ENCODE assay signal across 8 cellular contexts in the genomic region with DNA sequence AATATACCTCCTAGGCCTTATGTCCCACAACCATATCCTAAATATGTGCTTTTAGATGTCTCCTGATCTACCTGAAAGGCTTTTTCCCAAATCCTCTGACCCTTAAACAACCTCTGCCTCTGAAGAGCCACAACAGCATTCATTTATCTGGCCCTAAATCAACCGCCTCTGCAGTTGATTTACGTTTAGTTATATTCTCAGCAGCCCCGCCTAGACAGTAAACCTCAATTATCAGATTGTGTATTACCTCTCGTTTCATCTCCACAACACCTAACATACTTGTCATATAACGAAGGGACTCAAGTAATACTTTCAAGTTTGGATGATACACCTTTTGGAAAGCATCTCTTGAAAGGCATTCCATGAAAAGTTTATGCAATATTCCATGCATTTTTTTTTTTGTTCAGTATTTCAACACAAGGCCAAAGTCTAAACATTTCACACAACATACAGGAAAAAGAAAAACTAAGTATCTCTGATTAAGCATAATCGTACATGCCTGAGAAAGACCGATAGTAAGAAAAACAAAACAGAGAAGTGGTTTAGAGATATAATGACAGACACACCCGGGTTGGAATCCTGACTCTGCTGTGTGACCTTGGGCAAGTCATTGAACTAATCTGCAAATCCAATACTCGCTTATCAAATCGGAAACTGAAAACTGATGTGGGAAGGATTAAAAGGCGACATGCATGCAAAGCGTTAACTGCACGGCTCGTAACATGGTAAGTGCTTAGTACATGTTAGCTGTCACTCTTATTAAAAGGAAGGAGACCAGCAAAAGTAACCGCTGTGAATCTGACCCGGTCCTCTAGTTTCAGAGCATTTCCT. TPM values are rescaled to one million over a fixed set of nuclear protein-coding genes. Genes with fewer than 3 reads are reported as not detected.
A peak's percentile ranks its signal among the peaks of the same experiment; 100 is the strongest.
DNase-seq lines count a peak whose midpoint lies in the region; ATAC-seq and TF ChIP-seq lines count a peak whose summit lies in the region.

No MANE protein-coding gene starts in this region.

- no peak for TF ChIP-seq EP300 in neural cell (conservative IDR thresholded peaks at IDR 0.05; ENCODE audit: poor library complexity, severe bottlenecking)

- no peak for TF ChIP-seq RAD21 in neural cell (conservative IDR thresholded peaks at IDR 0.05)

- no peaks in the 10 kb centered on the region for H3K9me3 Mint-ChIP-seq in dendritic cell treated with granulocyte-macrophage colony-stimulating factor and Interleukin-4, amounts not matched to agents 40 ng/mL and 50 ng/mL, for 4 days

- H3F3A ChIP-seq in neural cell (ENCODE audit: insufficient read depth, low read length, poor library complexity, severe bottlenecking), result no peaks in the 10 kb centered on the region

- H3K4me1 Mint-ChIP-seq in dendritic cell treated with granulocyte-macrophage colony-stimulating factor and Interleukin-4, amounts not matched to agents 40 ng/mL and 50 ng/mL, for 4 days (ENCODE audit: low read depth), result peaks cover 41% of the 10 kb centered on the region

- peak overlapping the region; percentile 86 for H3K27ac Mint-ChIP-seq in dendritic cell treated with granulocyte-macrophage colony-stimulating factor and Interleukin-4, amounts not matched to agents 40 ng/mL and 50 ng/mL, for 4 days

- peak; percentile 2 for ATAC-seq in GM19324 (IDR thresholded peaks at IDR 0.05; ENCODE audit: low FRiP score, unreplicated experiment)

- H3K27ac ChIP-seq in neural cell (ENCODE audit: low read length), result peak overlapping the region; percentile 77

- H4K20me1 ChIP-seq in neural cell (ENCODE audit: insufficient read depth), result no peaks in the 10 kb centered on the region

- H2AFZ ChIP-seq in neural cell (ENCODE audit: low read depth, low read length), result peak overlapping the region; percentile 90

- H3K9me3 ChIP-seq in neural cell (ENCODE audit: low read length), result no peaks in the 10 kb centered on the region

- H3K36me3 Mint-ChIP-seq in dendritic cell treated with granulocyte-macrophage colony-stimulating factor and Interleukin-4, amounts not matched to agents 40 ng/mL and 50 ng/mL, for 4 days (ENCODE audit: low read depth), result peaks cover 28% of the 10 kb centered on the region

- intact Hi-C loops in dendritic cell treated with granulocyte-macrophage colony-stimulating factor and Interleukin-4, amounts not matched to agents 40 ng/mL and 50 ng/mL, for 4 days (cut with micrococcal nuclease), result loop anchor here (2.0 kb wide), 1 partner anchor 52 kb away; the partner anchor contains the start of gene TRNT1

- H3K9ac ChIP-seq in neural cell (ENCODE audit: low read length), result peak overlapping the region; percentile 88

- H3K4me2 ChIP-seq in neural cell (ENCODE audit: low read length), result peak overlapping the region; percentile 68

- peak overlapping the region; percentile 83 for H3K4me3 Mint-ChIP-seq in dendritic cell treated with granulocyte-macrophage colony-stimulating factor and Interleukin-4, amounts not matched to agents 40 ng/mL and 50 ng/mL, for 4 days

- H3K27me3 Mint-ChIP-seq in dendritic cell treated with granulocyte-macrophage colony-stimulating factor and Interleukin-4, amounts not matched to agents 40 ng/mL and 50 ng/mL, for 4 days, result peaks cover 2% of the 10 kb centered on the region

- H3K9me2 ChIP-seq in neural cell (ENCODE audit: insufficient read depth, low read length), result no peaks in the 10 kb centered on the region

- H3K36me3 ChIP-seq in neural cell (ENCODE audit: insufficient read depth, low read length), result no peaks in the 10 kb centered on the region

- H3K27me3 ChIP-seq in neural cell (ENCODE audit: insufficient read depth, low read depth, low read length), result no peaks in the 10 kb centered on the region

- peaks cover 39% of the 10 kb centered on the region for H3K79me2 ChIP-seq in neural cell (replicated peaks; ENCODE audit: insufficient read depth, low read length)

- DNase-seq in Jurkat, Clone E6-1 (ENCODE audit: low read depth, low spot score), result no peak
- no peak for DNase-seq in NOMO-1 treated with dmso at 0.1 percent for 144 hours (lab: John Stamatoyannopoulos, UW; ENCODE audit: unreplicated experiment)
- no peak for DNase-seq in NCI-H187 treated with DMSO at 0.1 percent for 48 hours (lab: John Stamatoyannopoulos, UW)
- DNase-seq in GM10266 (ENCODE audit: extremely low spot score), result no peak
- DNase-seq in glomerular visceral epithelial cell (ENCODE audit: extremely low spot score), result no peak

- peak overlapping the region; percentile 76 for H3K4me3 ChIP-seq in Jurkat, Clone E6-1 (ENCODE audit: low read length)
- peak overlapping the region; percentile 94 for H3K4me3 ChIP-seq in neural cell (ENCODE audit: low read length)

- TF ChIP-seq CTCF in neural cell (IDR thresholded peaks at IDR 0.05; ENCODE audit: poor library complexity, severe bottlenecking), result no peak
- TF ChIP-seq CTCF in GM10266 (IDR thresholded peaks at IDR 0.05; ENCODE audit: control insufficient read depth, insufficient read depth, low read depth, missing control alignments), result no peak

TF ChIP-seq in neural cell, 6 proteins besides CTCF, POLR2A, EP300 and RAD21:
- no peak for TF ChIP-seq TAF1 (IDR thresholded peaks at IDR 0.05; ENCODE audit: low read depth)
- TF ChIP-seq EZH2 (IDR thresholded peaks at IDR 0.05; ENCODE audit: borderline replicate concordance, insufficient read depth, low read length, poor library complexity, severe bottlenecking), result no peak
- no peak for TF ChIP-seq MXI1 (conservative IDR thresholded peaks at IDR 0.05; ENCODE audit: poor library complexity, severe bottlenecking)
- TF ChIP-seq POLR2AphosphoS5 (IDR thresholded peaks at IDR 0.05), result no peak
- no peak for TF ChIP-seq SMC3 (conservative IDR thresholded peaks at IDR 0.05; ENCODE audit: poor library complexity)
- TF ChIP-seq, protein P1, sequence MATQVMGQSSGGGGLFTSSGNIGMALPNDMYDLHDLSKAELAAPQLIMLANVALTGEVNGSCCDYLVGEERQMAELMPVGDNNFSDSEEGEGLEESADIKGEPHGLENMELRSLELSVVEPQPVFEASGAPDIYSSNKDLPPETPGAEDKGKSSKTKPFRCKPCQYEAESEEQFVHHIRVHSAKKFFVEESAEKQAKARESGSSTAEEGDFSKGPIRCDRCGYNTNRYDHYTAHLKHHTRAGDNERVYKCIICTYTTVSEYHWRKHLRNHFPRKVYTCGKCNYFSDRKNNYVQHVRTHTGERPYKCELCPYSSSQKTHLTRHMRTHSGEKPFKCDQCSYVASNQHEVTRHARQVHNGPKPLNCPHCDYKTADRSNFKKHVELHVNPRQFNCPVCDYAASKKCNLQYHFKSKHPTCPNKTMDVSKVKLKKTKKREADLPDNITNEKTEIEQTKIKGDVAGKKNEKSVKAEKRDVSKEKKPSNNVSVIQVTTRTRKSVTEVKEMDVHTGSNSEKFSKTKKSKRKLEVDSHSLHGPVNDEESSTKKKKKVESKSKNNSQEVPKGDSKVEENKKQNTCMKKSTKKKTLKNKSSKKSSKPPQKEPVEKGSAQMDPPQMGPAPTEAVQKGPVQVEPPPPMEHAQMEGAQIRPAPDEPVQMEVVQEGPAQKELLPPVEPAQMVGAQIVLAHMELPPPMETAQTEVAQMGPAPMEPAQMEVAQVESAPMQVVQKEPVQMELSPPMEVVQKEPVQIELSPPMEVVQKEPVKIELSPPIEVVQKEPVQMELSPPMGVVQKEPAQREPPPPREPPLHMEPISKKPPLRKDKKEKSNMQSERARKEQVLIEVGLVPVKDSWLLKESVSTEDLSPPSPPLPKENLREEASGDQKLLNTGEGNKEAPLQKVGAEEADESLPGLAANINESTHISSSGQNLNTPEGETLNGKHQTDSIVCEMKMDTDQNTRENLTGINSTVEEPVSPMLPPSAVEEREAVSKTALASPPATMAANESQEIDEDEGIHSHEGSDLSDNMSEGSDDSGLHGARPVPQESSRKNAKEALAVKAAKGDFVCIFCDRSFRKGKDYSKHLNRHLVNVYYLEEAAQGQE (IDR thresholded peaks at IDR 0.05; ENCODE audit: borderline replicate concordance), result no peak

RNA-seq across cellular contexts. Expression of gene CRBN, which starts 0.8 kb away (rescaled TPM):
- 48.8 TPM for polyA plus RNA-seq in Jurkat, Clone E6-1 (2012; ENCODE audit: insufficient read depth, insufficient read length)
- polyA plus RNA-seq in neural cell, result 121 and 131 TPM in 2 replicates
- polyA minus RNA-seq in neural cell, result 190 and 193 TPM in 2 replicates

RNA-seq across cellular contexts. Expression of gene TRNT1, which starts 52.0 kb away (rescaled TPM):
- polyA plus RNA-seq in Jurkat, Clone E6-1 (2012; ENCODE audit: insufficient read depth, insufficient read length), result 27.1 TPM
- 25.7 and 28.5 TPM in 2 replicates for polyA plus RNA-seq in neural cell
- 33.1 and 41.4 TPM in 2 replicates for polyA minus RNA-seq in neural cell
